18 cellular contexts compared by ENCODE assay signal in the genomic region with DNA sequence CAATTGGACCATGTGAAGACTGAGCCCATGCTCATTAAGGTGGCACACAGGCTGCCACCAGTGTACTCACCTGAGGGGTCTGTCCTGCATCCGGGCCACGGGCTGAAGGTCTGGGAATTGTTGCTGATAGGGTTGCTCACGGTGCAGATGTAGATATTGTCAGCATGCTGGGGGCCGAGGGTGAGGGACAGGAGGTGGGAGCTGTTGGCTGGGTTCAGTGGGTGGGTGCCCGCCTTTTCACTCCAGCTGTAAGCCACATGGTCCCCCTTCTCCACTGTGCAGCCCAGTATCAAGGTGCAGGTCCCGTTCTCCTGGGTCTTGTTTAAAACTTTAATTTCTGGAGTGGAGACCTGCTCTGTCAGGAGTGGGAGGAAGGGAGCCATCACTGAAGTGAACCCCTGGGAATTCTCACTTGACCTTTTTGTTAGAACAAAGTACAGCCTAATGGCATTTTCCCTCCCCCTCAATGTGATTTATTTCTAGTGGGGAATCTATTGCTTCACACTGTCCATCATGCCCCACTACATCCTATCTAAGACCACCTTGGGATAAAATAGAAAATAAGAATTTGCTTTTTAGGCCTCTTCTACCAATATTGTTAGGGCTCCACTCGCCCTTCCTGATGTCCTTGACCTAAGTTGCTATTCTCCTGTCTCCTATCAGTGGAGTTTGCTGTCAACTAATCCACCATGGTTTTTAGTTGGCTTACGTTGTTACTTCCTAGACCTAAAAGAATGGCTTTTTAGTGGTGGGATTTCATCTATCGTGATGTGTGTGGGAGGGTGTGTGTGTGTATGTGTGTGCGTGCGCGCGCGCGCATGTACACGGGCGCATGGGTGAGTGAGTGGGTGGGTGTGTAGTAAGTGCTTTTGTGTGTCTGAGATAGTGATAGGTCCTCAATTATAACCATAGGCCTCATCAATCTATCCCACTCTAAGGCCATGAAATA. TPM values are rescaled to one million over a fixed set of nuclear protein-coding genes. Genes with fewer than 3 reads are reported as not detected.
A peak's percentile ranks its signal among the peaks of the same experiment; 100 is the strongest.
DNase-seq lines count a peak whose midpoint lies in the region; ATAC-seq and TF ChIP-seq lines count a peak whose summit lies in the region.
"Had no signal": no experiment of that assay in that cellular context is flagged by ENCODE, and none has a peak within 500 bp of the region (broad histone marks: within the 10 kb centered on the region; RNA-seq: fewer than 3 reads in every experiment).

No MANE protein-coding gene starts in this region.

- H3K4me3 ChIP-seq in thymus (ENCODE audit: low read length) = no peak overlapping the region

- no peaks in the 10 kb centered on the region for H3K27me3 ChIP-seq in thymus (ENCODE audit: control insufficient read depth, insufficient read depth)
- H3K27me3 ChIP-seq: upper lobe of right lung had no signal

- peak overlapping the region; percentile 60 for H3K27ac Mint-ChIP-seq in activated naive CD4-positive, alpha-beta T cell treated with anti-CD3 and anti-CD28 coated beads, Interleukin-2, amount 10 ng/mL, durations not matched to agents 7 days and 5 days
- peak overlapping the region; percentile 84 for H3K27ac Mint-ChIP-seq in activated naive CD8-positive, alpha-beta T cell treated with anti-CD3 and anti-CD28 coated beads, Interleukin-2, amount 10 ng/mL, durations not matched to agents 7 days and 5 days
- H3K27ac Mint-ChIP-seq: stimulated activated memory B cell treated with anti-CD40 and anti-IgM and Interleukin-4, amounts not matched to agents 10 μg/mL and 1 μg/mL and 100 μg/mL, for 72 hours had no signal

- no peaks in the 10 kb centered on the region for H3K9me3 Mint-ChIP-seq in activated naive CD4-positive, alpha-beta T cell treated with anti-CD3 and anti-CD28 coated beads, Interleukin-2, amount 10 ng/mL, durations not matched to agents 7 days and 5 days
- H3K9me3 Mint-ChIP-seq in activated naive CD8-positive, alpha-beta T cell treated with anti-CD3 and anti-CD28 coated beads, Interleukin-2, amount 10 ng/mL, durations not matched to agents 7 days and 5 days = no peaks in the 10 kb centered on the region
- H3K9me3 Mint-ChIP-seq: immature natural killer cell; stimulated activated memory B cell treated with anti-CD40 and anti-IgM and Interleukin-4, amounts not matched to agents 10 μg/mL and 1 μg/mL and 100 μg/mL, for 72 hours had no signal

- H3K27me3 Mint-ChIP-seq in activated naive CD4-positive, alpha-beta T cell treated with anti-CD3 and anti-CD28 coated beads, Interleukin-2, amount 10 ng/mL, durations not matched to agents 7 days and 5 days = no peaks in the 10 kb centered on the region
- no peaks in the 10 kb centered on the region for H3K27me3 Mint-ChIP-seq in activated naive CD8-positive, alpha-beta T cell treated with anti-CD3 and anti-CD28 coated beads, Interleukin-2, amount 10 ng/mL, durations not matched to agents 7 days and 5 days
- H3K27me3 Mint-ChIP-seq: stimulated activated memory B cell treated with anti-CD40 and anti-IgM and Interleukin-4, amounts not matched to agents 10 μg/mL and 1 μg/mL and 100 μg/mL, for 72 hours had no signal

- no peak for DNase-seq in activated naive CD4-positive, alpha-beta T cell treated with anti-CD3 and anti-CD28 coated beads, Interleukin-2, amount 10 ng/mL, durations not matched to agents 7 days and 5 days
- no peak for DNase-seq in activated naive CD4-positive, alpha-beta T cell treated with Interleukin-2 at 50 U/mL for 16 hours
- DNase-seq in activated naive CD8-positive, alpha-beta T cell treated with anti-CD3 and anti-CD28 coated beads, Interleukin-2, amount 10 ng/mL, durations not matched to agents 7 days and 5 days = no peak
- no peak for DNase-seq in NCI-H510A (lab: John Stamatoyannopoulos, UW)
- DNase-seq: activated CD4-positive, CD25-positive, alpha-beta regulatory T cell treated with anti-CD3 and anti-CD28 coated beads, Interleukin-2, amount 50 U/mL, for 72 hours; aorta; GOT3; head of caudate nucleus; immature natural killer cell; NCI-H1417 treated with DMSO at 0.1 percent for 48 hours; OCI-M1; SIG-M5; upper lobe of right lung had no signal

- H3K27ac ChIP-seq in thymus (ENCODE audit: low read depth) = peak overlapping the region; percentile 62
- H3K27ac ChIP-seq: upper lobe of right lung had no signal

- ATAC-seq in activated naive CD8-positive, alpha-beta T cell treated with anti-CD3 and anti-CD28 coated beads, Interleukin-2, amount 10 ng/mL, durations not matched to agents 7 days and 5 days (ENCODE audit: low read depth) = no peak
- ATAC-seq in GM21367 (IDR thresholded peaks at IDR 0.05; ENCODE audit: unreplicated experiment) (no peak), GM18909 (IDR thresholded peaks at IDR 0.05; ENCODE audit: poor library complexity, unreplicated experiment) (no peak)
- ATAC-seq: stimulated activated memory B cell treated with anti-CD40 and anti-IgM and Interleukin-4, amounts not matched to agents 10 μg/mL and 1 μg/mL and 100 μg/mL, for 72 hours; upper lobe of right lung had no signal

- no peak overlapping the region for H3K4me3 Mint-ChIP-seq in activated naive CD4-positive, alpha-beta T cell treated with anti-CD3 and anti-CD28 coated beads, Interleukin-2, amount 10 ng/mL, durations not matched to agents 7 days and 5 days
- no peak overlapping the region for H3K4me3 Mint-ChIP-seq in activated naive CD8-positive, alpha-beta T cell treated with anti-CD3 and anti-CD28 coated beads, Interleukin-2, amount 10 ng/mL, durations not matched to agents 7 days and 5 days
- H3K4me3 Mint-ChIP-seq: immature natural killer cell; stimulated activated memory B cell treated with anti-CD40 and anti-IgM and Interleukin-4, amounts not matched to agents 10 μg/mL and 1 μg/mL and 100 μg/mL, for 72 hours had no signal

- peaks cover 96% of the 10 kb centered on the region for H3K4me1 Mint-ChIP-seq in activated naive CD4-positive, alpha-beta T cell treated with anti-CD3 and anti-CD28 coated beads, Interleukin-2, amount 10 ng/mL, durations not matched to agents 7 days and 5 days
- H3K4me1 Mint-ChIP-seq in activated naive CD8-positive, alpha-beta T cell treated with anti-CD3 and anti-CD28 coated beads, Interleukin-2, amount 10 ng/mL, durations not matched to agents 7 days and 5 days = peaks cover 78% of the 10 kb centered on the region

- H3K36me3 ChIP-seq in thymus (ENCODE audit: control insufficient read depth, insufficient read depth) = peaks cover 57% of the 10 kb centered on the region
- H3K36me3 ChIP-seq: upper lobe of right lung had no signal

- CTCF ChIA-PET in activated naive CD4-positive, alpha-beta T cell treated with anti-CD3 and anti-CD28 coated beads, Interleukin-2, amount 10 ng/mL, durations not matched to agents 7 days and 5 days (lab: Charles Lee) = no interaction called here

- POLR2A ChIA-PET in activated naive CD8-positive, alpha-beta T cell treated with anti-CD3 and anti-CD28 coated beads, Interleukin-2, amount 10 ng/mL, durations not matched to agents 7 days and 5 days (lab: Charles Lee) = no interaction called here

- peaks cover 1% of the 10 kb centered on the region for H3K9me3 ChIP-seq in thymus (ENCODE audit: control insufficient read depth)
- H3K9me3 ChIP-seq: upper lobe of right lung had no signal

- peaks cover 89% of the 10 kb centered on the region for H3K36me3 Mint-ChIP-seq in activated naive CD4-positive, alpha-beta T cell treated with anti-CD3 and anti-CD28 coated beads, Interleukin-2, amount 10 ng/mL, durations not matched to agents 7 days and 5 days
- peaks cover 74% of the 10 kb centered on the region for H3K36me3 Mint-ChIP-seq in activated naive CD8-positive, alpha-beta T cell treated with anti-CD3 and anti-CD28 coated beads, Interleukin-2, amount 10 ng/mL, durations not matched to agents 7 days and 5 days
- H3K36me3 Mint-ChIP-seq: immature natural killer cell had no signal

- TF ChIP-seq POLR2A in GM19099 (IDR thresholded peaks at IDR 0.05; ENCODE audit: extremely low read depth, insufficient read length, low read depth) = peak; percentile 75

- 92% methylated on average over 17 of the region's 17 CpGs for WGBS in thymus

- peaks cover 81% of the 10 kb centered on the region for H3K4me1 ChIP-seq in thymus (ENCODE audit: control insufficient read depth, insufficient read depth, low read length)

RNA-seq across cellular contexts. Expression of gene SLAMF1, which starts 12.0 kb away (rescaled TPM):
- 10 to 100 TPM; 41.3 to 42.6 TPM for total RNA-seq in activated naive CD8-positive, alpha-beta T cell treated with anti-CD3 and anti-CD28 coated beads, Interleukin-2, amount 10 ng/mL, durations not matched to agents 7 days and 5 days
- polyA plus RNA-seq in thymus = 115 TPM
- polyA plus RNA-seq: aorta had no signal

RNA-seq across cellular contexts. Expression of gene CD84, which starts 55.5 kb away (rescaled TPM):
- 10 to 100 TPM; 58.5 to 66.8 TPM for total RNA-seq in activated naive CD8-positive, alpha-beta T cell treated with anti-CD3 and anti-CD28 coated beads, Interleukin-2, amount 10 ng/mL, durations not matched to agents 7 days and 5 days
- 5.9 TPM for polyA plus RNA-seq in thymus
